Comparison of ENCODE assay signal across 24 cellular contexts in genomic region chr1:61672376-61672775, GRCh38. TPM values are rescaled to one million over a fixed set of nuclear protein-coding genes. Genes with fewer than 3 reads are reported as not detected.
DNase-seq lines count a peak whose midpoint lies in the region; ATAC-seq and TF ChIP-seq lines count a peak whose summit lies in the region.
"Had no signal": no experiment of that assay in that cellular context is flagged by ENCODE, and none has a peak within 500 bp of the region (broad histone marks: within the 10 kb centered on the region; RNA-seq: fewer than 3 reads in every experiment).

No MANE protein-coding gene starts in this region.

- CTCF ChIA-PET in mammary epithelial cell (lab: Charles Lee; ENCODE audit: low non-redundant PET) = no interaction called here
- CTCF ChIA-PET in MCF 10A (lab: Yijun Ruan, JAX) = no interaction called here
- CTCF ChIA-PET in T-cell (lab: Charles Lee) = no interaction called here

- H3K79me2 ChIP-seq in mammary epithelial cell (ENCODE audit: insufficient read depth, low read length) = no peaks in the 10 kb centered on the region

- H3K27ac ChIP-seq in mammary epithelial cell (ENCODE audit: insufficient read depth, low read depth, low read length) = no peak overlapping the region
- no peak overlapping the region for H3K27ac ChIP-seq in foreskin keratinocyte
- no peak overlapping the region for H3K27ac ChIP-seq in aorta (ENCODE audit: low read depth in 1 of 2, low read length in 2 of 2)
- H3K27ac ChIP-seq: BLaER1 had no signal

- no peak for ATAC-seq in central memory CD8-positive, alpha-beta T cell (replicated peaks; ENCODE audit: extremely low read depth, poor library complexity, severe bottlenecking)
- ATAC-seq in foreskin keratinocyte = no peak
- no peak for ATAC-seq in aorta (ENCODE audit: low FRiP score)
- no peak for ATAC-seq in T-cell (replicated peaks in 1 of 4)
- ATAC-seq: GM12878 had no signal

- H3K4me2 ChIP-seq in mammary epithelial cell (ENCODE audit: insufficient read depth, low read depth, low read length) = no peak overlapping the region
- H3K4me2 ChIP-seq: BLaER1 had no signal

- H3K27ac Mint-ChIP-seq in MCF 10A (ENCODE audit: low read depth, unreplicated experiment) (no peak overlapping the region), T-cell (no peak overlapping the region)
- H3K27ac Mint-ChIP-seq in central memory CD8-positive, alpha-beta T cell (ENCODE audit: low read depth) = peak overlapping the region; percentile 14
- H3K27ac Mint-ChIP-seq: CD14-positive monocyte; CD4-positive, CD25-positive, alpha-beta regulatory T cell had no signal

- POLR2A ChIA-PET in MCF 10A (lab: Yijun Ruan, JAX) (no interaction called here), T-cell (lab: Charles Lee) (no interaction called here)

- H3K4me1 ChIP-seq in mammary epithelial cell (ENCODE audit: insufficient read depth, low read length) (no peaks in the 10 kb centered on the region), foreskin keratinocyte (no peaks in the 10 kb centered on the region), aorta (ENCODE audit: control insufficient read depth in 1 of 2, insufficient read depth in 2 of 2, low read length in 2 of 2) (no peaks in the 10 kb centered on the region)
- H3K4me1 ChIP-seq: BE2C, BLaER1 had no signal

- H3K27me3 ChIP-seq in mammary epithelial cell (ENCODE audit: insufficient read depth, low read length) (no peaks in the 10 kb centered on the region), foreskin keratinocyte (no peaks in the 10 kb centered on the region), aorta (ENCODE audit: control insufficient read depth in 1 of 2, insufficient read depth in 2 of 2, low read length in 1 of 2) (no peaks in the 10 kb centered on the region)
- H3K27me3 ChIP-seq: BE2C, BLaER1 had no signal

- H2AFZ ChIP-seq in mammary epithelial cell (ENCODE audit: low read depth, low read length) = no peak overlapping the region

- no peaks in the 10 kb centered on the region for H3K4me1 Mint-ChIP-seq in MCF 10A (ENCODE audit: insufficient read depth, unreplicated experiment)
- no peaks in the 10 kb centered on the region for H3K4me1 Mint-ChIP-seq in central memory CD8-positive, alpha-beta T cell
- H3K4me1 Mint-ChIP-seq in T-cell = peaks cover 0 to 6% (median 0%) of the 10 kb centered on the region in 3 donors
- H3K4me1 Mint-ChIP-seq: CD4-positive, CD25-positive, alpha-beta regulatory T cell; CD8-positive, alpha-beta memory T cell had no signal

- H3K36me3 Mint-ChIP-seq in MCF 10A (ENCODE audit: insufficient read depth, unreplicated experiment) (peaks cover 14% of the 10 kb centered on the region), T-cell (peaks cover 23% of the 10 kb centered on the region)
- peaks cover 7% of the 10 kb centered on the region for H3K36me3 Mint-ChIP-seq in central memory CD8-positive, alpha-beta T cell (ENCODE audit: insufficient read depth)

- BruUV-seq in mammary epithelial cell (replicated peaks; lab: Mats Ljungman, UMichigan) = no TSS peak
- no TSS peak for BruUV-seq in MCF 10A (replicated peaks; lab: Mats Ljungman, UMichigan)

- dilution Hi-C loops in mammary epithelial cell (cut with HindIII; ENCODE audit: low sequenced_read_pairs) = no loop called here

- no peaks in the 10 kb centered on the region for H4K20me1 ChIP-seq in mammary epithelial cell (ENCODE audit: insufficient read depth, low read length)
- H4K20me1 ChIP-seq: BLaER1 had no signal

- H3K9ac ChIP-seq in mammary epithelial cell (ENCODE audit: insufficient read depth, low read length) = no peak overlapping the region
- H3K9ac ChIP-seq: BLaER1 had no signal

- no peaks in the 10 kb centered on the region for H3K36me3 ChIP-seq in mammary epithelial cell (ENCODE audit: insufficient read depth, low read length)
- no peaks in the 10 kb centered on the region for H3K36me3 ChIP-seq in aorta (ENCODE audit: control insufficient read depth in 1 of 2, insufficient read depth in 2 of 2, low read length in 1 of 2)
- H3K36me3 ChIP-seq: BE2C, BLaER1 had no signal

- 87% methylated on average over 4 of the region's 4 CpGs for WGBS in mammary epithelial cell (ENCODE audit: low coverage, missing lambda C conversion rate)
- WGBS in aorta, 2 donors = 90 to 91% methylated on average over 4 of the region's 4 CpGs

- intact Hi-C loops in mammary epithelial cell (cut with micrococcal nuclease) (no loop called here), MCF 10A (cut with micrococcal nuclease) (no loop called here), aorta (cut with DNase I) (no loop called here)

- H3K9me3 ChIP-seq in mammary epithelial cell (replicated peaks; ENCODE audit: insufficient read depth, low read length) = no peaks in the 10 kb centered on the region
- no peaks in the 10 kb centered on the region for H3K9me3 ChIP-seq in aorta (ENCODE audit: control insufficient read depth, low read length)
- H3K9me3 ChIP-seq: BE2C, BLaER1 had no signal

- H3K9me3 Mint-ChIP-seq in MCF 10A (ENCODE audit: unreplicated experiment) (no peaks in the 10 kb centered on the region), T-cell (no peaks in the 10 kb centered on the region)
- H3K9me3 Mint-ChIP-seq in central memory CD8-positive, alpha-beta T cell = no peaks in the 10 kb centered on the region
- H3K9me3 Mint-ChIP-seq: CD14-positive monocyte; CD4-positive, alpha-beta memory T cell; CD4-positive, CD25-positive, alpha-beta regulatory T cell; CD8-positive, alpha-beta memory T cell had no signal

- in situ Hi-C loops in mammary epithelial cell (cut with MboI; ENCODE audit: low sequenced_read_pairs in 2 of 2) = no loop called here

- TF ChIP-seq CTCF in mammary epithelial cell (conservative IDR thresholded peaks at IDR 0.05 in 1 of 2, IDR thresholded peaks at IDR 0.05 in 1 of 2; ENCODE audit: extremely low read depth in 1 of 2, insufficient read depth in 1 of 2, low read depth in 1 of 2, low read length in 2 of 2) (no peak), MCF 10A (IDR thresholded peaks at IDR 0.05; ENCODE audit: unreplicated experiment) (no peak), foreskin keratinocyte (conservative IDR thresholded peaks at IDR 0.05) (no peak)

- no peaks in the 10 kb centered on the region for H3K27me3 Mint-ChIP-seq in MCF 10A (ENCODE audit: insufficient read depth, unreplicated experiment)
- H3K27me3 Mint-ChIP-seq in central memory CD8-positive, alpha-beta T cell = no peaks in the 10 kb centered on the region
- H3K27me3 Mint-ChIP-seq in T-cell = no peaks in the 10 kb centered on the region
- H3K27me3 Mint-ChIP-seq: CD4-positive, alpha-beta memory T cell; CD4-positive, CD25-positive, alpha-beta regulatory T cell; CD8-positive, alpha-beta memory T cell had no signal

- no peak overlapping the region for H3K4me3 Mint-ChIP-seq in MCF 10A (ENCODE audit: unreplicated experiment)
- no peak overlapping the region for H3K4me3 Mint-ChIP-seq in central memory CD8-positive, alpha-beta T cell
- no peak overlapping the region for H3K4me3 Mint-ChIP-seq in T-cell
- H3K4me3 Mint-ChIP-seq: CD14-positive monocyte; CD4-positive, alpha-beta memory T cell; CD4-positive, CD25-positive, alpha-beta regulatory T cell; CD8-positive, alpha-beta memory T cell had no signal

- DNase-seq in mammary epithelial cell = peak; percentile 4
- DNase-seq in MCF 10A (ENCODE audit: unreplicated experiment) = no peak
- no peak for DNase-seq in central memory CD8-positive, alpha-beta T cell (ENCODE audit: low spot score in 2 of 2)
- peak; percentile 49 to 67 for DNase-seq in foreskin keratinocyte
- DNase-seq in aorta = no peak
- no peak for DNase-seq in T-cell
- DNase-seq: 8988T; ACHN; BE2C; C1 segment of cervical spinal cord; CD4-positive, alpha-beta memory T cell; CD4-positive, CD25-positive, alpha-beta regulatory T cell; CD8-positive, alpha-beta memory T cell; COR-L47; DMS 273 treated with DMSO at 0.1 percent for 48 hours; DMS153; DMS53; DMS79; DND-41; EL; GDM1 had no signal

- H3K4me3 ChIP-seq in mammary epithelial cell (replicated peaks in 1 of 3; ENCODE audit: insufficient read depth in 1 of 3, low read depth in 2 of 3, low read length in 3 of 3) (no peak overlapping the region), aorta (ENCODE audit: low read length in 2 of 2) (no peak overlapping the region)
- H3K4me3 ChIP-seq: BLaER1, GM12878 had no signal

RNA-seq across cellular contexts. Expression of gene TM2D1, which starts 52.6 kb away (rescaled TPM):
- 10 to 100 TPM; 38.3 to 42.0 TPM for total RNA-seq in mammary epithelial cell
- polyA plus RNA-seq in mammary epithelial cell = 34.7 TPM
- polyA minus RNA-seq in mammary epithelial cell = 7.1 TPM
- total RNA-seq in MCF 10A (2022) = 29.4 and 36.4 TPM in 2 replicates
- total RNA-seq in foreskin keratinocyte = 43.5 and 46.0 TPM in 2 replicates
- polyA plus RNA-seq in foreskin keratinocyte = 39.6 and 41.0 TPM in 2 replicates
- total RNA-seq in aorta = 10 to 100 TPM; 54.4 to 60.4 TPM
- 10 to 100 TPM; 34.8 to 64.5 TPM for polyA plus RNA-seq in aorta
- 10 to 100 TPM; 21.1 to 41.7 (median 38.5) TPM for total RNA-seq in T-cell

Comparison
In these comparisons a context has a peak if more than half of its experiments do, and no peak if none do; other contexts are left out.
1. DNase-seq: peak in mammary epithelial cell (single experiment) and foreskin keratinocyte (2 of 2); none in MCF 10A (single experiment), central memory CD8-positive, alpha-beta T cell (0 of 2), aorta (0 of 2) and T-cell (0 of 34).